In genomic region chr22:48152916-48153315, GRCh38 we compare ENCODE assay signal across 8 cellular contexts.
"Had no signal": no experiment of that assay in that cellular context is flagged by ENCODE, and none has a peak within 500 bp of the region (broad histone marks: within the 10 kb centered on the region; RNA-seq: fewer than 3 reads in every experiment).

No MANE protein-coding gene starts in this region.

- H3K9me3 ChIP-seq: HAP-1 had no signal

- H3K9ac ChIP-seq: GM23248 had no signal

- H3K27ac ChIP-seq: GM23248 had no signal

- H2AFZ ChIP-seq: GM23248, GM23338 had no signal

- DNase-seq: GM23248, GOT3, H9, HCEC 1CT, HFFc6 had no signal

- H3K4me1 ChIP-seq: HAP-1 had no signal

- H3K36me3 ChIP-seq: HAP-1 had no signal

- H3K4me3 ChIP-seq: GM23248, GM23338, HAP-1 had no signal

- ATAC-seq: GM23338, HCT116 had no signal

- H3K4me2 ChIP-seq: GM23338 had no signal
